11 cellular contexts compared by ENCODE assay signal in genomic region chr2:201136889-201137321, GRCh38. TPM values are rescaled to one million over a fixed set of nuclear protein-coding genes. Genes with fewer than 3 reads are reported as not detected.
DNase-seq lines count a peak whose midpoint lies in the region.
"Had no signal": no experiment of that assay in that cellular context is flagged by ENCODE, and none has a peak within 500 bp of the region (broad histone marks: within the 10 kb centered on the region; RNA-seq: fewer than 3 reads in every experiment).

No MANE protein-coding gene starts in this region.

- H3K9me3 ChIP-seq in subcutaneous abdominal adipose tissue (ENCODE audit: control insufficient read depth in 5 of 5, low read length in 5 of 5) = no peaks in the 10 kb centered on the region
- H3K9me3 ChIP-seq: sigmoid colon had no signal

- H3K9ac ChIP-seq in subcutaneous abdominal adipose tissue (ENCODE audit: low read length in 5 of 5) = peak overlapping the region in 1 of 5 donors; percentile 2

- DNase-seq in activated naive CD4-positive, alpha-beta T cell treated with anti-CD3 and anti-CD28 coated beads, Interleukin-2, amount 10 ng/mL, durations not matched to agents 7 days and 5 days = no peak
- DNase-seq in activated naive CD4-positive, alpha-beta T cell treated with anti-CD3 and anti-CD28 coated beads, Interleukin-2, amount 50 U/mL, for 16 hours = no peak
- no peak for DNase-seq in activated T-helper 1 cell treated with anti-CD3 and anti-CD28 coated beads, Interleukin-12 subunit alpha, Interleukin-12 subunit beta, Interleukin-2, Interleukin-4 antibody, amounts not matched to agents 30 ng/mL and 10 ng/mL and 1 ng/mL, durations not matched to agents 14 hours and 24 hours and 36 hours (ENCODE audit: low spot score)
- no peak for DNase-seq in DMS53 (lab: John Stamatoyannopoulos, UW)
- no peak for DNase-seq in activated effector memory CD4-positive, alpha-beta T cell treated with Interleukin-2 at 50 U/mL for 16 hours
- no peak for DNase-seq in H4 (ENCODE audit: low spot score)
- DNase-seq: H7, sigmoid colon had no signal

- CTCF ChIA-PET in activated naive CD4-positive, alpha-beta T cell treated with anti-CD3 and anti-CD28 coated beads, Interleukin-2, amount 10 ng/mL, durations not matched to agents 7 days and 5 days (lab: Charles Lee) = no interaction called here

- H3K27ac Mint-ChIP-seq in activated naive CD4-positive, alpha-beta T cell treated with anti-CD3 and anti-CD28 coated beads, Interleukin-2, amount 10 ng/mL, durations not matched to agents 7 days and 5 days = peak overlapping the region; percentile 69
- peak overlapping the region; percentile 77 for H3K27ac Mint-ChIP-seq in activated T-helper 1 cell treated with anti-CD3 and anti-CD28 coated beads, Interleukin-12 subunit alpha, Interleukin-12 subunit beta, Interleukin-2, Interleukin-4 antibody, amounts not matched to agents 30 ng/mL and 10 ng/mL and 1 ng/mL, durations not matched to agents 14 hours and 24 hours and 36 hours

- no peaks in the 10 kb centered on the region for H3K9me3 Mint-ChIP-seq in activated naive CD4-positive, alpha-beta T cell treated with anti-CD3 and anti-CD28 coated beads, Interleukin-2, amount 10 ng/mL, durations not matched to agents 7 days and 5 days
- no peaks in the 10 kb centered on the region for H3K9me3 Mint-ChIP-seq in activated T-helper 1 cell treated with anti-CD3 and anti-CD28 coated beads, Interleukin-12 subunit alpha, Interleukin-12 subunit beta, Interleukin-2, Interleukin-4 antibody, amounts not matched to agents 30 ng/mL and 10 ng/mL and 1 ng/mL, durations not matched to agents 14 hours and 24 hours and 36 hours

- no peaks in the 10 kb centered on the region for H3K27me3 Mint-ChIP-seq in activated naive CD4-positive, alpha-beta T cell treated with anti-CD3 and anti-CD28 coated beads, Interleukin-2, amount 10 ng/mL, durations not matched to agents 7 days and 5 days
- H3K27me3 Mint-ChIP-seq in activated T-helper 1 cell treated with anti-CD3 and anti-CD28 coated beads, Interleukin-12 subunit alpha, Interleukin-12 subunit beta, Interleukin-2, Interleukin-4 antibody, amounts not matched to agents 30 ng/mL and 10 ng/mL and 1 ng/mL, durations not matched to agents 14 hours and 24 hours and 36 hours (ENCODE audit: insufficient read depth) = no peaks in the 10 kb centered on the region

- no peaks in the 10 kb centered on the region for H3K27me3 ChIP-seq in layer of hippocampus (ENCODE audit: control insufficient read depth, insufficient read depth, low read length)
- no peaks in the 10 kb centered on the region for H3K27me3 ChIP-seq in subcutaneous abdominal adipose tissue (ENCODE audit: control insufficient read depth in 5 of 5, insufficient read depth in 4 of 5, low read length in 5 of 5)
- H3K27me3 ChIP-seq: cardiac muscle cell, sigmoid colon had no signal

- H3K27ac ChIP-seq in layer of hippocampus (ENCODE audit: low read depth, low read length) = peak overlapping the region; percentile 31
- H3K27ac ChIP-seq in subcutaneous abdominal adipose tissue (ENCODE audit: low read depth, low read length) = peak overlapping the region; percentile 73
- H3K27ac ChIP-seq: cardiac muscle cell, sigmoid colon had no signal

- peaks cover 30 to 77% (median 52%) of the 10 kb centered on the region in 5 donors for H3K36me3 ChIP-seq in subcutaneous abdominal adipose tissue (ENCODE audit: control insufficient read depth in 5 of 5, insufficient read depth in 5 of 5, low read length in 5 of 5)
- H3K36me3 ChIP-seq: cardiac muscle cell had no signal

- peak overlapping the region in 1 of 5 donors; percentile 16 for H3K4me3 ChIP-seq in subcutaneous abdominal adipose tissue (ENCODE audit: low read depth in 1 of 5, low read length in 5 of 5)
- H3K4me3 ChIP-seq: cardiac muscle cell, sigmoid colon had no signal

- peaks cover 35% of the 10 kb centered on the region for H3K4me1 Mint-ChIP-seq in activated naive CD4-positive, alpha-beta T cell treated with anti-CD3 and anti-CD28 coated beads, Interleukin-2, amount 10 ng/mL, durations not matched to agents 7 days and 5 days
- peaks cover 61% of the 10 kb centered on the region for H3K4me1 Mint-ChIP-seq in activated T-helper 1 cell treated with anti-CD3 and anti-CD28 coated beads, Interleukin-12 subunit alpha, Interleukin-12 subunit beta, Interleukin-2, Interleukin-4 antibody, amounts not matched to agents 30 ng/mL and 10 ng/mL and 1 ng/mL, durations not matched to agents 14 hours and 24 hours and 36 hours (ENCODE audit: low read depth)

- peaks cover 71% of the 10 kb centered on the region for H3K36me3 Mint-ChIP-seq in activated naive CD4-positive, alpha-beta T cell treated with anti-CD3 and anti-CD28 coated beads, Interleukin-2, amount 10 ng/mL, durations not matched to agents 7 days and 5 days
- H3K36me3 Mint-ChIP-seq in activated T-helper 1 cell treated with anti-CD3 and anti-CD28 coated beads, Interleukin-12 subunit alpha, Interleukin-12 subunit beta, Interleukin-2, Interleukin-4 antibody, amounts not matched to agents 30 ng/mL and 10 ng/mL and 1 ng/mL, durations not matched to agents 14 hours and 24 hours and 36 hours (ENCODE audit: low read depth) = peaks cover 78% of the 10 kb centered on the region

- no peak overlapping the region for H3K4me3 Mint-ChIP-seq in activated naive CD4-positive, alpha-beta T cell treated with anti-CD3 and anti-CD28 coated beads, Interleukin-2, amount 10 ng/mL, durations not matched to agents 7 days and 5 days
- H3K4me3 Mint-ChIP-seq in activated T-helper 1 cell treated with anti-CD3 and anti-CD28 coated beads, Interleukin-12 subunit alpha, Interleukin-12 subunit beta, Interleukin-2, Interleukin-4 antibody, amounts not matched to agents 30 ng/mL and 10 ng/mL and 1 ng/mL, durations not matched to agents 14 hours and 24 hours and 36 hours = peak overlapping the region; percentile 79

- H3K4me1 ChIP-seq in subcutaneous abdominal adipose tissue (ENCODE audit: control insufficient read depth in 5 of 5, insufficient read depth in 5 of 5, low read length in 5 of 5) = peaks cover 6 to 42% (median 27%) of the 10 kb centered on the region in 5 donors

- intact Hi-C loops in activated T-helper 1 cell treated with anti-CD3 and anti-CD28 coated beads, Interleukin-12 subunit alpha, Interleukin-12 subunit beta, Interleukin-2, Interleukin-4 antibody, amounts not matched to agents 30 ng/mL and 10 ng/mL and 1 ng/mL, durations not matched to agents 14 hours and 24 hours and 36 hours (cut with micrococcal nuclease) = no loop called here

RNA-seq across cellular contexts. Expression of gene CFLAR, which starts 20.9 kb away (rescaled TPM):
- total RNA-seq in activated T-helper 1 cell treated with anti-CD3 and anti-CD28 coated beads, Interleukin-12 subunit alpha, Interleukin-12 subunit beta, Interleukin-2, Interleukin-4 antibody, amounts not matched to agents 30 ng/mL and 10 ng/mL and 1 ng/mL, durations not matched to agents 14 hours and 24 hours and 36 hours = 457 and 480 TPM in 2 replicates
- total RNA-seq in H4 (2014; rRNA removed; shearing (Covaris generic)) = 11.1 and 16.9 TPM in 2 replicates

RNA-seq across cellular contexts. Expression of gene CASP10, which starts 46.0 kb away (rescaled TPM):
- total RNA-seq in activated T-helper 1 cell treated with anti-CD3 and anti-CD28 coated beads, Interleukin-12 subunit alpha, Interleukin-12 subunit beta, Interleukin-2, Interleukin-4 antibody, amounts not matched to agents 30 ng/mL and 10 ng/mL and 1 ng/mL, durations not matched to agents 14 hours and 24 hours and 36 hours = 13.5 and 15.7 TPM in 2 replicates
- 1.0 and 1.2 TPM in 2 replicates for total RNA-seq in H4 (2014; rRNA removed; shearing (Covaris generic))

Comparison
In these comparisons a context has a peak if more than half of its experiments do, and no peak if none do; other contexts are left out.
1. RNA of gene CFLAR, which starts 20.9 kb away (total RNA-seq): 457 to 480 TPM in activated T-helper 1 cell treated with anti-CD3 and anti-CD28 coated beads, Interleukin-12 subunit alpha, Interleukin-12 subunit beta, Interleukin-2, Interleukin-4 antibody, amounts not matched to agents 30 ng/mL and 10 ng/mL and 1 ng/mL, durations not matched to agents 14 hours and 24 hours and 36 hours; 11.1 to 16.9 TPM in H4; every median in the first group is over 10 times any median in the second.